Comparison of ENCODE assay signal across 1 cellular context in the genomic region with DNA sequence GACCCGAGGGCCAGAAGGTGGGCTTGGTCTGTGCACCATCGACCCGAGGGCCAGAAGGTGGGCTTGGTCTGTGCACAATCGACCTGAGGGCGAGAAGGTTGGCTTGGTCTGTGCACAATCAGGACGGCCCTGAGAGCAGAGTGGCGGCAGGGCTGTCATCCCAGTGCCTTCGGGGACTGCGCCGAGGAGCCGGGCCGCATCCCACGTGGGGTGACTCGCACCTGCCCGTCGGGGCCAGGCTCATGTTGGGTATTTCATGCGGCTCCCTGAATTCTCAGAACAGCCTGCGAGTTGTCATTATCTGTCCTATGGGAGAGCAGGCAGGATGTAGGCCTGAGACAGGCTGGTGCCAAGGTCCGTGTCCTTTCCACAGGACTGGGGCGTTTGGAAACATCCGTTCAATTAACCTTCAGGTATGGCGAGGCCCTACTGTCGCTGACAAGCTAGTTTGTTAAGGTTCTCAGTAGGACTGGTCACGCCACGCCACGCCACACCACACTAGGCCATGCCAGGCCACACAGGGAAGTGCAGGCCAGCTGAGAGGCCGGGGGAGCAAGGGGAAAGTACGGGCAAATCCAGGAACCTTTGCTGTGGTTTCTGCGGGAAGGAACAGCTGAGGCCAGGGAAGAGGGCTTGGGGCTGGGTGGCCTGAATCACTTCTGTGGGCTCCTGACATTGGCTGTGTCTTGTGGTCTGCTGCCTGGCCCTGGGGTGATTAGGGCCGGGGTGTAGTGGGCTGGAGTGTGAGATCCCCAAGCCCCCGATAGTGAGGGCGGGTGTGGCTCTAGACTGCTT.
TF ChIP-seq lines count a peak whose summit lies in the region.

No MANE protein-coding gene starts in this region.

TF ChIP-seq in HepG2, 621 proteins besides CTCF, POLR2A, EP300 and RAD21 (continued from another document):
- TF ChIP-seq MAF1 (CRISPR knock-in tag; IDR thresholded peaks at IDR 0.05; ENCODE audit: borderline replicate concordance) = no peak
- TF ChIP-seq RBM22 (optimal IDR thresholded peaks at IDR 0.05; ENCODE audit: low read length) = no peak
- TF ChIP-seq CCDC6 (CRISPR knock-in tag; IDR thresholded peaks at IDR 0.05) = no peak
- TF ChIP-seq ZNF484 (CRISPR knock-in tag; IDR thresholded peaks at IDR 0.05; ENCODE audit: borderline replicate concordance, low read depth) = no peak
- no peak for TF ChIP-seq NR2F2 (IDR thresholded peaks at IDR 0.05; ENCODE audit: borderline replicate concordance, low read depth)
- no peak for TF ChIP-seq FLYWCH1 (CRISPR knock-in tag; IDR thresholded peaks at IDR 0.05)
- TF ChIP-seq ZBTB14 (CRISPR knock-in tag; IDR thresholded peaks at IDR 0.05) = no peak
- no peak for TF ChIP-seq NR3C1 (CRISPR knock-in tag; IDR thresholded peaks at IDR 0.05)
